18 cellular contexts compared by ENCODE assay signal in the genomic region with DNA sequence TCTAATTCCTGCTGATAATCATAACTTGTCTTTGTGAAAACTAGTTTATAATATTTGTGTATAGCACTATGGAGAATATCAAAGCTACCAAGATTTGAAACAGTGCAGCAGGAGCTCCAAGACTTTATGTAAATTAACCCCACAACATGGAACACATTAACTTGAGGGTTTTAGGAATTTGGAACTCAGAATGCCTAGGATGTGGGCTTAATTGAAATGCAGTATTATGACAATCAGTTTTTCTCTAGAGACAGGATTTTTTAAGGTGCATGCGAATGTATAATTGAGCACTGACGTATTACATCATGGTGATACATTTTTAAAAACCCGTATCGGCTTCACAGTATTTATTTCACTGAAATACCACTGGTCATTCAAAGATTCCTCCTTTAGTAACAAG.
"Had no signal": no experiment of that assay in that cellular context is flagged by ENCODE, and none has a peak within 500 bp of the region (broad histone marks: within the 10 kb centered on the region; RNA-seq: fewer than 3 reads in every experiment).

No MANE protein-coding gene starts in this region.

- H3K27me3 ChIP-seq: esophagus squamous epithelium, heart left ventricle, pancreas, right lobe of liver, tibial artery, upper lobe of left lung, uterus had no signal

- H3K36me3 ChIP-seq: esophagus squamous epithelium, heart left ventricle, pancreas, prostate gland, right lobe of liver, tibial artery, upper lobe of left lung, uterus had no signal

- ATAC-seq: effector memory CD8-positive, alpha-beta T cell; heart left ventricle; left colon; pancreas; right lobe of liver; stimulated activated memory B cell treated with anti-CD40 and anti-IgM and Interleukin-4, amounts not matched to agents 10 μg/mL and 1 μg/mL and 100 μg/mL, for 72 hours had no signal

- H3K4me3 ChIP-seq: esophagus squamous epithelium, heart left ventricle, pancreas, prostate gland, right lobe of liver, tibial artery, upper lobe of left lung, uterus had no signal

- H3K9me3 ChIP-seq: esophagus squamous epithelium, heart left ventricle, pancreas, prostate gland, right lobe of liver, tibial artery, upper lobe of left lung, uterus had no signal

- DNase-seq: effector memory CD8-positive, alpha-beta T cell; esophagus squamous epithelium; heart left ventricle; hippocampal formation; left colon; mesendoderm; naive B cell; occipital lobe; pancreas; retina; right lobe of liver; stimulated activated CD4-positive, alpha-beta T cell treated with anti-CD3 and anti-CD28 coated beads, Interleukin-1b, Interleukin-23, amount 100 ng/mL, for 48 hours; stimulated activated CD4-positive, alpha-beta T cell treated with anti-CD3 and anti-CD28 coated beads, Interleukin-4, amount 100 ng/mL, for 24 hours; tibial artery; upper lobe of left lung; uterus had no signal

- H3K4me1 ChIP-seq: esophagus squamous epithelium, heart left ventricle, pancreas, prostate gland, tibial artery, upper lobe of left lung, uterus had no signal
